In the genomic region with DNA sequence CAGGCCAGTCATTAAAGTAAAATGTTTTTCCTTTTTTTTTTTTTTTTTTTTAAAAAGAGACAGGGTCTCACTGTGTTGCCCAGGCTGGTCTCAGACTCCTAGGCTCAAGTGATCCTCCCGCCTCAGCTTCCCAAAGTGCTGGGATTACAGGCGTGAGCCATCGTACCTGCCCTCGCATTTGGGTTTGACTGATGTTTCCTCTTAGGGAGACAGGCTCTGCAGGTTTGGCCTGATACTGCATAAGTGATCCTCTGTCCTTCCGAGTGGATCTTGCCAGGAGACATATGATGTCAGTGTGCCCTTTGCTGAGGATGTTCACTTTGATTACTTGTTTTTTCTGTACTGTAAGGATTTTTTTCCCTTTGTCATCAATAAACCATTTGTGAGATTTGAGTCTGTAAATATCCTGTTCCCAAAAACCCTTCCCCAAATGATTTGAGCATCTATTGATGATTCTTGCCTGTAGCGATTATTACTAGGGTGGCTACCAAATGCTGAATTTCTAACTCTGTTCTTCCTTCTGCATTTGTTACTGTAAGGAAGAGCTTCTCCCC, we compare ENCODE assay signal across 22 cellular contexts. TPM values are rescaled to one million over a fixed set of nuclear protein-coding genes. Genes with fewer than 3 reads are reported as not detected.
A peak's percentile ranks its signal among the peaks of the same experiment; 100 is the strongest.
DNase-seq lines count a peak whose midpoint lies in the region; ATAC-seq, FAIRE-seq and TF ChIP-seq lines count a peak whose summit lies in the region.
"Had no signal": no experiment of that assay in that cellular context is flagged by ENCODE, and none has a peak within 500 bp of the region (broad histone marks: within the 10 kb centered on the region; RNA-seq: fewer than 3 reads in every experiment).

No MANE protein-coding gene starts in this region.

- CTCF ChIA-PET in HepG2 (lab: Yijun Ruan, JAX; ENCODE audit: low intra/inter-chr PET ratio, low total read pairs) = no interaction called here

- in situ Hi-C loops in HepG2 (cut with HindIII; ENCODE audit: extremely low pct_ligation_motif_present, low pct_unique_long_range_greater_than_20kb) = no loop called here

- intact Hi-C loops in HepG2 (cut with micrococcal nuclease; ENCODE audit: unreplicated experiment) = no loop called here
- intact Hi-C loops in right lobe of liver (cut with DNase I) = no loop called here
- intact Hi-C loops in esophagus squamous epithelium (cut with DNase I) = no loop called here
- intact Hi-C loops in heart right ventricle (cut with DNase I) = no loop called here

- H2AFZ ChIP-seq in HepG2 (ENCODE audit: low read length) (no peak overlapping the region), osteoblast (ENCODE audit: low read length) (no peak overlapping the region)

- H3K27me3 ChIP-seq in HepG2 (ENCODE audit: control insufficient read depth in 1 of 2, insufficient read depth in 2 of 2, low read length in 2 of 2) (no peaks in the 10 kb centered on the region), right lobe of liver (no peaks in the 10 kb centered on the region), RWPE2 (ENCODE audit: insufficient read depth, poor library complexity, severe bottlenecking) (no peaks in the 10 kb centered on the region), esophagus squamous epithelium (no peaks in the 10 kb centered on the region), osteoblast (ENCODE audit: insufficient read depth, low read length) (no peaks in the 10 kb centered on the region), heart right ventricle (no peaks in the 10 kb centered on the region)
- H3K27me3 ChIP-seq: BE2C, MG63, SJSA1 had no signal

- H3K4me3 ChIP-seq in HepG2 (replicated peaks in 1 of 3; ENCODE audit: insufficient read depth in 1 of 3, low read depth in 2 of 3, low read length in 3 of 3) (no peak overlapping the region), right lobe of liver (no peak overlapping the region), RWPE2 (ENCODE audit: severe bottlenecking) (no peak overlapping the region), esophagus squamous epithelium (no peak overlapping the region), osteoblast (ENCODE audit: insufficient read depth, low read length) (no peak overlapping the region), heart right ventricle (no peak overlapping the region)
- H3K4me3 ChIP-seq: MG63, SJSA1 had no signal

- peaks cover 2 to 18% of the 10 kb centered on the region in 2 experiments; a peak in 1 of 5 replicates for H3K36me3 ChIP-seq in HepG2 (replicated peaks in 1 of 2; ENCODE audit: control insufficient read depth in 1 of 2, insufficient read depth in 2 of 2, low read length in 2 of 2)
- no peaks in the 10 kb centered on the region for H3K36me3 ChIP-seq in right lobe of liver
- H3K36me3 ChIP-seq in RWPE2 (ENCODE audit: low read depth) = peaks cover 53% of the 10 kb centered on the region
- H3K36me3 ChIP-seq in esophagus squamous epithelium = peaks cover 0 to 68% (median 7%) of the 10 kb centered on the region in 3 donors
- peaks cover 75% of the 10 kb centered on the region for H3K36me3 ChIP-seq in osteoblast (ENCODE audit: insufficient read depth, low read length)
- peaks cover 0 to 99% (median 13%) of the 10 kb centered on the region in 9 donors for H3K36me3 ChIP-seq in heart right ventricle

- no peak overlapping the region for H3K27ac ChIP-seq in HepG2 (ENCODE audit: extremely low read length, insufficient read depth, low read length)
- no peak overlapping the region for H3K27ac ChIP-seq in right lobe of liver
- H3K27ac ChIP-seq in RWPE2 (ENCODE audit: poor library complexity, severe bottlenecking) = peak overlapping the region; percentile 52
- H3K27ac ChIP-seq in esophagus squamous epithelium = peak overlapping the region in 3 of 4 donors; percentile 3 to 64 (median 52)
- H3K27ac ChIP-seq in osteoblast (ENCODE audit: low read depth, low read length) = no peak overlapping the region
- no peak overlapping the region for H3K27ac ChIP-seq in heart right ventricle
- H3K27ac ChIP-seq: SJSA1 had no signal

- TF ChIP-seq EP300 in HepG2 (IDR thresholded peaks at IDR 0.05; ENCODE audit: low read depth in 2 of 2, low read length in 2 of 2) (no peak), HepG2 (CRISPR knock-in tag; IDR thresholded peaks at IDR 0.05; ENCODE audit: borderline replicate concordance) (no peak)

- H3K4me2 ChIP-seq in HepG2 (ENCODE audit: low read depth, low read length) = no peak overlapping the region
- no peak overlapping the region for H3K4me2 ChIP-seq in osteoblast (ENCODE audit: insufficient read depth, low read length)

- POLR2A ChIA-PET in HepG2 (lab: Yijun Ruan, JAX) = no interaction called here

- no peak for TF ChIP-seq POLR2A in HepG2 (IDR thresholded peaks at IDR 0.05; ENCODE audit: insufficient read depth in 1 of 2, low read depth in 2 of 2, low read length in 2 of 2)
- TF ChIP-seq POLR2A in right lobe of liver (IDR thresholded peaks at IDR 0.05) = no peak
- no peak for TF ChIP-seq POLR2A in esophagus squamous epithelium (IDR thresholded peaks at IDR 0.05)

- no peak for TF ChIP-seq CTCF in HepG2 (CRISPR knock-in tag; IDR thresholded peaks at IDR 0.05)
- TF ChIP-seq CTCF in right lobe of liver (IDR thresholded peaks at IDR 0.05) = no peak
- no peak for TF ChIP-seq CTCF in RWPE2 (IDR thresholded peaks at IDR 0.05; ENCODE audit: poor library complexity, severe bottlenecking)
- no peak for TF ChIP-seq CTCF in esophagus squamous epithelium (IDR thresholded peaks at IDR 0.05)
- no peak for TF ChIP-seq CTCF in osteoblast (IDR thresholded peaks at IDR 0.05; ENCODE audit: extremely low read depth, low read depth, low read length)
- no peak for TF ChIP-seq CTCF in heart right ventricle (IDR thresholded peaks at IDR 0.05)

- H3K79me2 ChIP-seq in HepG2 (ENCODE audit: insufficient read depth, low read length) = no peaks in the 10 kb centered on the region
- peaks cover 15% of the 10 kb centered on the region for H3K79me2 ChIP-seq in osteoblast (ENCODE audit: insufficient read depth, low read length)

- ATAC-seq in HepG2 (no peak), right lobe of liver (no peak), RWPE2 (ENCODE audit: low read depth) (no peak), heart right ventricle (no peak)
- ATAC-seq: Panc1 had no signal

- H4K20me1 ChIP-seq in HepG2 (ENCODE audit: insufficient read depth, low read length) = no peaks in the 10 kb centered on the region
- peaks cover 2% of the 10 kb centered on the region for H4K20me1 ChIP-seq in osteoblast (ENCODE audit: insufficient read depth, low read length)

- no peak overlapping the region for H3K9ac ChIP-seq in HepG2 (ENCODE audit: insufficient read depth, low read depth, low read length)

- TF ChIP-seq RAD21 in HepG2 (CRISPR knock-in tag; IDR thresholded peaks at IDR 0.05) = no peak

- WGBS in HepG2 (ENCODE audit: low lambda C conversion rate) = 95% methylated on average over 6 of the region's 6 CpGs
- 95% methylated on average over 5 of the region's 6 CpGs for whole genome bisulfite sequencing in right lobe of liver (ENCODE audit: insufficient coverage, low coverage, low lambda C conversion rate, missing lambda C conversion rate)
- 67% methylated on average over 6 of the region's 6 CpGs for WGBS in esophagus squamous epithelium, 2 donors
- 94 to 95% methylated on average over 6 of the region's 6 CpGs for WGBS in heart right ventricle, 2 donors

- no peak for FAIRE-seq in HepG2 (lab: Jason Lieb, UNC)

- H3K4me1 ChIP-seq in HepG2 (ENCODE audit: insufficient read depth, low read length) (no peaks in the 10 kb centered on the region), right lobe of liver (no peaks in the 10 kb centered on the region), RWPE2 (ENCODE audit: insufficient read depth, poor library complexity, severe bottlenecking) (peaks cover 9% of the 10 kb centered on the region), esophagus squamous epithelium (peaks cover 0 to 54% (median 21%) of the 10 kb centered on the region in 3 donors), osteoblast (ENCODE audit: insufficient read depth, low read length) (peaks cover 8% of the 10 kb centered on the region), heart right ventricle (peaks cover 0 to 4% (median 0%) of the 10 kb centered on the region in 9 donors)
- H3K4me1 ChIP-seq: BE2C, Caco-2 had no signal

- H3K9me3 ChIP-seq in HepG2 (ENCODE audit: low read length) (no peaks in the 10 kb centered on the region), right lobe of liver (no peaks in the 10 kb centered on the region), RWPE2 (ENCODE audit: severe bottlenecking) (no peaks in the 10 kb centered on the region), esophagus squamous epithelium (no peaks in the 10 kb centered on the region), osteoblast (ENCODE audit: low read depth, low read length) (no peaks in the 10 kb centered on the region), heart right ventricle (no peaks in the 10 kb centered on the region)
- H3K9me3 ChIP-seq: Caco-2, MG63, SJSA1 had no signal

- no TSS peak for BruUV-seq in HepG2 (replicated peaks; lab: Mats Ljungman, UMichigan)

- DNase-seq in HepG2 (ENCODE audit: low spot score) (no peak), right lobe of liver (no peak), RWPE2 (ENCODE audit: low spot score) (no peak), esophagus squamous epithelium (lab: John Stamatoyannopoulos, UW) (no peak), epidermal melanocyte (ENCODE audit: insufficient read length, low spot score) (no peak), AG20443 (ENCODE audit: low spot score) (no peak), osteoblast (ENCODE audit: insufficient read length, low spot score, missing footprints) (no peak), heart right ventricle (no peak)
- DNase-seq: 8988T; BE2C; Caco-2; CD4-positive, alpha-beta T cell; GF-D8; HCEC 1CT; MG63; NCI-H1048; NCI-H1436; NCI-H1930; NCI-H226; NCI-H524 treated with DMSO at 0.1 percent for 48 hours had no signal

RNA-seq across cellular contexts. Expression of a gene that starts 19.7 kb away (rescaled TPM):
- total RNA-seq in HepG2 (2016; rRNA removed; fragmentation: Illumina TruSeq; extraction: Trizol) = 8.2 and 8.9 TPM in 2 replicates
- total RNA-seq in HepG2 (2016; cell fraction: cytosol; rRNA removed; fragmentation: Illumina TruSeq; extraction: Trizol; ENCODE audit: low read depth) = 4.6 and 5.6 TPM in 2 replicates
- 6.7 and 8.6 TPM in 2 replicates for total RNA-seq in HepG2 (2016; cell fraction: insoluble cytoplasmic fraction; rRNA removed; fragmentation: Illumina TruSeq; extraction: Trizol)
- 16.3 and 16.4 TPM in 2 replicates for total RNA-seq in HepG2 (2016; cell fraction: membrane; rRNA removed; fragmentation: Illumina TruSeq; extraction: Trizol)
- total RNA-seq in HepG2 (2016; cell fraction: nucleus; rRNA removed; fragmentation: Illumina TruSeq; extraction: Trizol) = 6.6 TPM in 2 replicates
- 18.8 and 22.5 TPM in 2 replicates for polyA plus RNA-seq in HepG2 (2011; rRNA removed)
- 12.2 and 13.7 TPM in 2 replicates for polyA plus RNA-seq in HepG2 (2011; cell fraction: cytosol; rRNA removed)
- polyA plus RNA-seq in HepG2 (2011; cell fraction: nucleus; rRNA removed) = 28.7 and 31.1 TPM in 2 replicates
- 8.3 and 10.9 TPM in 2 replicates for polyA plus RNA-seq in HepG2 (2012)
- 7.5 and 8.7 TPM in 2 replicates for polyA plus RNA-seq in HepG2 (2016; cell fraction: cytosol; fragmentation: Illumina TruSeq; extraction: Trizol; ENCODE audit: low read depth)
- 10.6 and 14.3 TPM in 2 replicates for polyA plus RNA-seq in HepG2 (2016; cell fraction: insoluble cytoplasmic fraction; fragmentation: Illumina TruSeq; extraction: Trizol; ENCODE audit: low read depth)
- 18.8 and 20.9 TPM in 2 replicates for polyA plus RNA-seq in HepG2 (2016; cell fraction: membrane; fragmentation: Illumina TruSeq; extraction: Trizol; ENCODE audit: low read depth)
- 14.4 and 15.5 TPM in 2 replicates for polyA plus RNA-seq in HepG2 (2016; cell fraction: nucleus; fragmentation: Illumina TruSeq; extraction: Trizol; ENCODE audit: insufficient read depth, low read depth)
- polyA minus RNA-seq in HepG2 (2011; rRNA and poly(A)+ RNA removed; ENCODE audit: low replicate concordance) = 36.5 and 57.3 TPM in 2 replicates
- 10.0 and 11.6 TPM in 2 replicates for polyA minus RNA-seq in HepG2 (2011; cell fraction: cytosol; rRNA and poly(A)+ RNA removed)
- 4.1 and 4.8 TPM in 2 replicates for polyA minus RNA-seq in HepG2 (2011; cell fraction: nucleus; rRNA and poly(A)+ RNA removed)
- 1 to 10 TPM; 3.1 to 9.9 (median 5.8) TPM for total RNA-seq in right lobe of liver
- 10 to 100 TPM in 3 of 4 donors, 1 to 10 TPM in 1; 8.0 to 13.2 (median 12.2) TPM for total RNA-seq in esophagus squamous epithelium
- total RNA-seq in osteoblast = 46.7 and 48.9 TPM in 2 replicates
- 10 to 100 TPM in 5 of 10 donors, 1 to 10 TPM in 5; 6.1 to 17.3 (median 9.9) TPM for total RNA-seq in heart right ventricle
- 1 to 10 TPM; 5.0 to 6.6 TPM for polyA plus RNA-seq in heart right ventricle

Comparison
In these comparisons a context has a peak if more than half of its experiments do, and no peak if none do; other contexts are left out.
1. H3K27ac ChIP-seq: peak in RWPE2 (single experiment) and esophagus squamous epithelium (3 of 4); none in HepG2 (single experiment), right lobe of liver (0 of 3), osteoblast (single experiment) and heart right ventricle (0 of 10).